8 cellular contexts compared by ENCODE assay signal in genomic region chr11:73140213-73141030, GRCh38. TPM values are rescaled to one million over a fixed set of nuclear protein-coding genes. Genes with fewer than 3 reads are reported as not detected.
DNase-seq lines count a peak whose midpoint lies in the region; ATAC-seq and TF ChIP-seq lines count a peak whose summit lies in the region.

No MANE protein-coding gene starts in this region.

- POLR2A ChIA-PET in AG04449 (lab: Yijun Ruan, JAX) (interaction anchor here (1.0 to 1.1 kb wide), 2 partner anchors 17 to 18 kb away, joined by 3 to 4 read pairs; no protein-coding TSS in a partner anchor), RWPE1 (lab: Yijun Ruan, JAX; ENCODE audit: low non-redundant PET) (no interaction called here)

- TF ChIP-seq POLR2A in thyroid gland (IDR thresholded peaks at IDR 0.05) = no peak

- peak overlapping the region; percentile 98 for H3K4me3 Mint-ChIP-seq in memory B cell

- H3K4me1 ChIP-seq in thyroid gland = peaks cover 25 to 30% of the 10 kb centered on the region in 2 donors

- no peaks in the 10 kb centered on the region for H3K36me3 ChIP-seq in thyroid gland

- H3K4me3 ChIP-seq in AG04449 (ENCODE audit: low read depth, low read length) (peak overlapping the region; percentile 94), coronary artery (peak overlapping the region; percentile 95), thyroid gland (replicated peaks in 1 of 3) (peak overlapping the region; percentile 57 to 78 (median 66))

- H3K27ac Mint-ChIP-seq in memory B cell = peak overlapping the region; percentile 96

- peaks cover 16% of the 10 kb centered on the region for H3K36me3 Mint-ChIP-seq in memory B cell

- no peaks in the 10 kb centered on the region for H3K27me3 Mint-ChIP-seq in memory B cell

- ATAC-seq in memory B cell (ENCODE audit: low read depth) (no peak), GM18870 (IDR thresholded peaks at IDR 0.05; ENCODE audit: unreplicated experiment) (no peak), HG03521 (IDR thresholded peaks at IDR 0.05; ENCODE audit: unreplicated experiment) (no peak)

- intact Hi-C loops in thyroid gland (cut with DNase I) = no loop called here

- TF ChIP-seq CTCF in AG04449 (IDR thresholded peaks at IDR 0.05; ENCODE audit: insufficient read depth, low read length, missing control alignments) (no peak), GM13976 (IDR thresholded peaks at IDR 0.05; ENCODE audit: borderline replicate concordance, control extremely low read depth, extremely low read depth, insufficient read depth, missing control alignments) (no peak), RWPE1 (conservative IDR thresholded peaks at IDR 0.05; ENCODE audit: low read depth) (no peak), coronary artery (IDR thresholded peaks at IDR 0.05) (no peak), thyroid gland (IDR thresholded peaks at IDR 0.05) (no peak)

- no peaks in the 10 kb centered on the region for H3K27me3 ChIP-seq in thyroid gland

- DNase-seq in AG04449 (ENCODE audit: low read depth, low spot score) = no peak
- peak; percentile 31 for DNase-seq in GM13976 (ENCODE audit: low spot score)
- DNase-seq in RWPE1 (ENCODE audit: low spot score) = peak; percentile 41
- DNase-seq in coronary artery (ENCODE audit: low spot score) = no peak
- DNase-seq in memory B cell (ENCODE audit: low spot score in 2 of 2) = no peak
- peak; percentile 46 to 51 for DNase-seq in thyroid gland

- WGBS in thyroid gland, 2 donors = 13 to 17% methylated on average over 26 of the region's 26 CpGs

- no peaks in the 10 kb centered on the region for H3K9me3 Mint-ChIP-seq in memory B cell

- H3K9me3 ChIP-seq in thyroid gland = no peaks in the 10 kb centered on the region

- H3K27ac ChIP-seq in RWPE1 (peak overlapping the region; percentile 93), coronary artery (peak overlapping the region; percentile 89 to 98), thyroid gland (peak overlapping the region; percentile 27 to 98 (median 94))

- in situ Hi-C loops in GM13976 (cut with MboI; ENCODE audit: low sequenced_read_pairs, unreplicated experiment) = no loop called here

- H3K4me1 Mint-ChIP-seq in memory B cell = peaks cover 35% of the 10 kb centered on the region

- CTCF ChIA-PET in AG04449 (lab: Yijun Ruan, JAX) (interaction anchor here (0.6 to 2.2 kb wide), 3 partner anchors 17 to 213 kb away, joined by 3 to 9 read pairs (median 4); no protein-coding TSS in a partner anchor), RWPE1 (lab: Yijun Ruan, JAX) (interaction anchor here (0.7 to 0.8 kb wide), 2 partner anchors 52 to 62 kb away, joined by 3 read pairs; no protein-coding TSS in a partner anchor)

RNA-seq across cellular contexts. Expression of gene FCHSD2, which starts 1.7 kb away (rescaled TPM):
- total RNA-seq in thyroid gland = 10 to 100 TPM; 13.5 to 21.7 (median 16.9) TPM

Comparison
In these comparisons a context has a peak if more than half of its experiments do, and no peak if none do; other contexts are left out.
1. DNase-seq: peak in GM13976 (single experiment), RWPE1 (single experiment) and thyroid gland (2 of 2); none in AG04449 (single experiment), coronary artery (single experiment) and memory B cell (0 of 2).
2. Peak in every context shown above with its lines, with median percentiles within 50 percentile points of each other: H3K4me3 ChIP-seq and H3K27ac ChIP-seq.